22 cellular contexts compared by ENCODE assay signal in genomic region chr12:48422060-48422459, GRCh38. TPM values are rescaled to one million over a fixed set of nuclear protein-coding genes. Genes with fewer than 3 reads are reported as not detected.
"Had no signal": no experiment of that assay in that cellular context is flagged by ENCODE, and none has a peak within 500 bp of the region (broad histone marks: within the 10 kb centered on the region; RNA-seq: fewer than 3 reads in every experiment).

No MANE protein-coding gene starts in this region.

- H3K4me1 Mint-ChIP-seq: immature natural killer cell had no signal

- H3K27me3 ChIP-seq: gastrocnemius medialis, heart left ventricle, right atrium auricular region had no signal

- DNase-seq: activated CD4-positive, CD25-positive, alpha-beta regulatory T cell treated with anti-CD3 and anti-CD28 coated beads, Interleukin-2, amount 50 U/mL, for 72 hours; activated naive CD4-positive, alpha-beta T cell; activated naive CD8-positive, alpha-beta T cell treated with anti-CD3 and anti-CD28 coated beads, Interleukin-2, amount 50 U/mL, for 24 hours; caudate nucleus; cortex of kidney; effector memory CD4-positive, alpha-beta T cell; gastrocnemius medialis; heart left ventricle; immature natural killer cell; nucleus accumbens; small intestine; stimulated activated CD4-positive, alpha-beta T cell treated with anti-CD3 and anti-CD28 coated beads, Interleukin-4, amount 100 ng/mL, for 4 hours; stimulated activated CD8-positive, alpha-beta memory T cell treated with anti-CD3 and anti-CD28 coated beads, Interleukin-4, amount 100 ng/mL, for 48 hours; stimulated activated naive CD4-positive, alpha-beta T cell treated with Interleukin-2 at 50 U/mL for 16 hours; substantia nigra had no signal

- H3K27ac ChIP-seq: gastrocnemius medialis, heart left ventricle, right atrium auricular region had no signal

- H3K27ac Mint-ChIP-seq: activated naive CD8-positive, alpha-beta T cell treated with anti-CD3 and anti-CD28 coated beads, Interleukin-2, amount 50 U/mL, for 24 hours; immature natural killer cell; nephron; T-helper 2 cell treated with Interferon-gamma antibody and Interleukin-4, amounts not matched to agents 5 μg/mL and 100 μg/mL, for 36 hours; type B pancreatic cell had no signal

- H3K36me3 Mint-ChIP-seq: immature natural killer cell, type B pancreatic cell had no signal

- H3K36me3 ChIP-seq: gastrocnemius medialis, heart left ventricle, right atrium auricular region had no signal

- H3K4me3 Mint-ChIP-seq: activated naive CD8-positive, alpha-beta T cell treated with anti-CD3 and anti-CD28 coated beads, Interleukin-2, amount 50 U/mL, for 24 hours; immature natural killer cell; nephron; T-helper 2 cell treated with Interferon-gamma antibody and Interleukin-4, amounts not matched to agents 5 μg/mL and 100 μg/mL, for 36 hours; type B pancreatic cell had no signal

- H3K9me3 Mint-ChIP-seq: activated naive CD8-positive, alpha-beta T cell treated with anti-CD3 and anti-CD28 coated beads, Interleukin-2, amount 50 U/mL, for 24 hours; nephron; T-helper 2 cell treated with Interferon-gamma antibody and Interleukin-4, amounts not matched to agents 5 μg/mL and 100 μg/mL, for 36 hours; type B pancreatic cell had no signal

- H3K4me3 ChIP-seq: gastrocnemius medialis, heart left ventricle, right atrium auricular region had no signal

- H3K4me1 ChIP-seq: gastrocnemius medialis had no signal

- H3K9me3 ChIP-seq: gastrocnemius medialis, heart left ventricle, right atrium auricular region had no signal

RNA-seq across cellular contexts. Expression of gene ANP32D, which starts 50.3 kb away (rescaled TPM):
- total RNA-seq: activated CD8-positive, alpha-beta memory T cell treated with anti-CD3 and anti-CD28 coated beads for 36 hours; gastrocnemius medialis; heart left ventricle; lower leg skin; mesenteric fat pad; right atrium auricular region had no signal
